In genomic region chr15:38127306-38127731, GRCh38 we compare ENCODE assay signal across 15 cellular contexts.
DNase-seq lines count a peak whose midpoint lies in the region; TF ChIP-seq lines count a peak whose summit lies in the region.
"Had no signal": no experiment of that assay in that cellular context is flagged by ENCODE, and none has a peak within 500 bp of the region (broad histone marks: within the 10 kb centered on the region; RNA-seq: fewer than 3 reads in every experiment).

No MANE protein-coding gene starts in this region.

- WGBS in mammary epithelial cell (ENCODE audit: low coverage, missing lambda C conversion rate) = 100% methylated on average over 1 of the region's 1 CpG

- dilution Hi-C loops in mammary epithelial cell (cut with HindIII; ENCODE audit: low sequenced_read_pairs) = no loop called here

- no peaks in the 10 kb centered on the region for H3K27me3 ChIP-seq in mammary epithelial cell (ENCODE audit: insufficient read depth, low read length)
- H3K27me3 ChIP-seq in mucosa of rectum (ENCODE audit: control insufficient read depth in 2 of 2, insufficient read depth in 2 of 2, low read length in 2 of 2) = no peaks in the 10 kb centered on the region
- H3K27me3 ChIP-seq: MG63 had no signal

- no peak overlapping the region for H3K4me3 ChIP-seq in NB4 (ENCODE audit: low read depth, low read length)
- no peak overlapping the region for H3K4me3 ChIP-seq in mammary epithelial cell (replicated peaks in 1 of 3; ENCODE audit: insufficient read depth in 1 of 3, low read depth in 2 of 3, low read length in 3 of 3)
- H3K4me3 ChIP-seq in mucosa of rectum (ENCODE audit: low read length in 2 of 2) = peak overlapping the region in 1 of 2 donors; percentile 32
- H3K4me3 ChIP-seq: MG63 had no signal

- no peaks in the 10 kb centered on the region for H4K20me1 ChIP-seq in mammary epithelial cell (ENCODE audit: insufficient read depth, low read length)

- no peak overlapping the region for H3K4me2 ChIP-seq in mammary epithelial cell (ENCODE audit: insufficient read depth, low read depth, low read length)

- H3K27ac ChIP-seq in mammary epithelial cell (ENCODE audit: insufficient read depth, low read depth, low read length) = no peak overlapping the region
- peak overlapping the region; percentile 75 to 79 for H3K27ac ChIP-seq in mucosa of rectum (ENCODE audit: low read depth in 2 of 2, low read length in 2 of 2)
- H3K27ac ChIP-seq: neutrophil had no signal

- peaks cover 50% of the 10 kb centered on the region for H3K4me1 ChIP-seq in mammary epithelial cell (ENCODE audit: insufficient read depth, low read length)
- peaks cover 15 to 26% of the 10 kb centered on the region in 2 donors for H3K4me1 ChIP-seq in mucosa of rectum (ENCODE audit: control insufficient read depth in 2 of 2, insufficient read depth in 2 of 2, low read length in 2 of 2)

- TF ChIP-seq CTCF in NB4 (IDR thresholded peaks at IDR 0.05; ENCODE audit: low read depth, low read length) (no peak), mammary epithelial cell (conservative IDR thresholded peaks at IDR 0.05 in 1 of 2, IDR thresholded peaks at IDR 0.05 in 1 of 2; ENCODE audit: extremely low read depth in 1 of 2, insufficient read depth in 1 of 2, low read depth in 1 of 2, low read length in 2 of 2) (no peak), GM10248 (IDR thresholded peaks at IDR 0.05; ENCODE audit: control extremely low read depth, extremely low read depth, low read depth, missing control alignments) (no peak)

- H3K9me3 ChIP-seq in mammary epithelial cell (replicated peaks; ENCODE audit: insufficient read depth, low read length) (no peaks in the 10 kb centered on the region), mucosa of rectum (ENCODE audit: control insufficient read depth in 2 of 2, low read length in 2 of 2) (no peaks in the 10 kb centered on the region)
- H3K9me3 ChIP-seq: MG63, neutrophil had no signal

- in situ Hi-C loops in mammary epithelial cell (cut with MboI; ENCODE audit: low sequenced_read_pairs in 2 of 2) = no loop called here

- TF ChIP-seq POLR2A in NB4 (IDR thresholded peaks at IDR 0.05; ENCODE audit: extremely low read depth, insufficient read length) = no peak

- H3K36me3 ChIP-seq in mammary epithelial cell (ENCODE audit: insufficient read depth, low read length) (no peaks in the 10 kb centered on the region), mucosa of rectum (ENCODE audit: control insufficient read depth in 2 of 2, insufficient read depth in 2 of 2, low read length in 2 of 2) (no peaks in the 10 kb centered on the region)
- H3K36me3 ChIP-seq: MG63, neutrophil had no signal

- no TSS peak for BruUV-seq in mammary epithelial cell (replicated peaks; lab: Mats Ljungman, UMichigan)

- CTCF ChIA-PET in mammary epithelial cell (lab: Charles Lee; ENCODE audit: low non-redundant PET) = no interaction called here
- CTCF ChIA-PET in GM10248 (lab: Yijun Ruan, JAX) = interaction anchor here (0.8 kb wide), 1 partner anchor 11 kb away, joined by 3 read pairs; no protein-coding TSS in a partner anchor

- POLR2A ChIA-PET in GM10248 (lab: Yijun Ruan, JAX) = no interaction called here

- no peak overlapping the region for H3K9ac ChIP-seq in mammary epithelial cell (ENCODE audit: insufficient read depth, low read length)
- no peak overlapping the region for H3K9ac ChIP-seq in mucosa of rectum (ENCODE audit: low read depth in 1 of 2, low read length in 2 of 2)

- no peak overlapping the region for H2AFZ ChIP-seq in mammary epithelial cell (ENCODE audit: low read depth, low read length)

- intact Hi-C loops in mammary epithelial cell (cut with micrococcal nuclease) = no loop called here

- no peaks in the 10 kb centered on the region for H3K79me2 ChIP-seq in mammary epithelial cell (ENCODE audit: insufficient read depth, low read length)

- DNase-seq in EH (ENCODE audit: low read depth) (peak; percentile 14), NB4 (ENCODE audit: low read depth) (peak; percentile 12), mammary epithelial cell (peak; percentile 19), DMS153 treated with DMSO at 0.1 percent for 48 hours (lab: John Stamatoyannopoulos, UW; ENCODE audit: unreplicated experiment) (no peak), GM10248 (ENCODE audit: extremely low spot score) (no peak), NCI-H748 (lab: John Stamatoyannopoulos, UW; ENCODE audit: unreplicated experiment) (no peak)
- DNase-seq in activated CD4-positive, alpha-beta T cell treated with anti-CD3 and anti-CD28 coated beads for 48 hours = no peak
- DNase-seq: activated CD8-positive, alpha-beta T cell treated with anti-CD3 and anti-CD28 coated beads, Interleukin-2, amount 10 ng/mL, durations not matched to agents 7 days and 5 days; effector CD4-positive, alpha-beta T cell; foreskin melanocyte; MG63; SHP77 treated with DMSO at 0.1 percent for 48 hours; stimulated activated naive CD4-positive, alpha-beta T cell treated with Interleukin-2 at 50 U/mL for 16 hours had no signal

Comparison
In these comparisons a context has a peak if more than half of its experiments do, and no peak if none do; other contexts are left out.
1. DNase-seq: peak in EH (single experiment), NB4 (single experiment) and mammary epithelial cell (single experiment); none in DMS153 treated with DMSO at 0.1 percent for 48 hours (single experiment), GM10248 (single experiment), NCI-H748 (single experiment) and activated CD4-positive, alpha-beta T cell treated with anti-CD3 and anti-CD28 coated beads for 48 hours (single experiment).